In genomic region chr3:177071496-177072156, GRCh38 we compare ENCODE assay signal across 30 cellular contexts.
DNase-seq lines count a peak whose midpoint lies in the region; ATAC-seq and TF ChIP-seq lines count a peak whose summit lies in the region.
"Had no signal": no experiment of that assay in that cellular context is flagged by ENCODE, and none has a peak within 500 bp of the region (broad histone marks: within the 10 kb centered on the region; RNA-seq: fewer than 3 reads in every experiment).

No MANE protein-coding gene starts in this region.

- H3K9ac ChIP-seq in mammary epithelial cell (ENCODE audit: insufficient read depth, low read length) (no peak overlapping the region), smooth muscle cell (ENCODE audit: low read depth) (no peak overlapping the region)

- CTCF ChIA-PET in MCF 10A (lab: Yijun Ruan, JAX) (interaction anchor here (0.7 kb wide), 1 partner anchor 395 kb away, joined by 3 read pairs; no protein-coding TSS in a partner anchor), mammary epithelial cell (lab: Charles Lee; ENCODE audit: low non-redundant PET) (no interaction called here), RWPE1 (lab: Yijun Ruan, JAX) (interaction anchor here (0.6 kb wide), 1 partner anchor 87 kb away, joined by 4 read pairs; no protein-coding TSS in a partner anchor)

- dilution Hi-C loops in mammary epithelial cell (cut with HindIII; ENCODE audit: low sequenced_read_pairs): no loop called here

- H3K4me2 ChIP-seq in mammary epithelial cell (ENCODE audit: insufficient read depth, low read depth, low read length): no peak overlapping the region
- H3K4me2 ChIP-seq in hepatocyte: no peak overlapping the region
- no peak overlapping the region for H3K4me2 ChIP-seq in smooth muscle cell

- no TSS peak for BruUV-seq in MCF 10A (replicated peaks; lab: Mats Ljungman, UMichigan)
- no TSS peak for BruUV-seq in mammary epithelial cell (replicated peaks; lab: Mats Ljungman, UMichigan)

- H4K20me1 ChIP-seq in mammary epithelial cell (ENCODE audit: insufficient read depth, low read length) (no peaks in the 10 kb centered on the region), hepatocyte (ENCODE audit: insufficient read depth, poor library complexity, severe bottlenecking) (peaks cover 48% of the 10 kb centered on the region), smooth muscle cell (ENCODE audit: low read depth) (peaks cover 100% of the 10 kb centered on the region)

- no peak for ATAC-seq in GM19395 (IDR thresholded peaks at IDR 0.05; ENCODE audit: unreplicated experiment)
- ATAC-seq: activated CD8-positive, alpha-beta memory T cell treated with anti-CD3 and anti-CD28 coated beads, Interleukin-2, amount 10 ng/mL, durations not matched to agents 7 days and 5 days; activated T-cell treated with anti-CD3 and anti-CD28 coated beads, Interleukin-2, amount 50 U/mL, for 72 hours; HepG2; left lobe of liver; Panc1 had no signal

- H3K4me1 ChIP-seq in mammary epithelial cell (ENCODE audit: insufficient read depth, low read length) (no peaks in the 10 kb centered on the region), hepatocyte (ENCODE audit: insufficient read depth) (no peaks in the 10 kb centered on the region), smooth muscle cell (ENCODE audit: low read depth) (peaks cover 4% of the 10 kb centered on the region)
- H3K4me1 ChIP-seq: breast epithelium had no signal

- peak overlapping the region; percentile 67 for H3K27ac Mint-ChIP-seq in MCF 10A (ENCODE audit: low read depth, unreplicated experiment)
- H3K27ac Mint-ChIP-seq: activated CD8-positive, alpha-beta memory T cell treated with anti-CD3 and anti-CD28 coated beads, Interleukin-2, amount 10 ng/mL, durations not matched to agents 7 days and 5 days; activated T-cell treated with anti-CD3 and anti-CD28 coated beads, Interleukin-2, amount 50 U/mL, for 72 hours; memory B cell had no signal

- peaks cover 3% of the 10 kb centered on the region for H3K36me3 ChIP-seq in mammary epithelial cell (ENCODE audit: insufficient read depth, low read length)
- H3K36me3 ChIP-seq in hepatocyte (replicated peaks; ENCODE audit: insufficient read depth, low read depth): no peaks in the 10 kb centered on the region
- H3K36me3 ChIP-seq in smooth muscle cell (ENCODE audit: low read depth): no peaks in the 10 kb centered on the region
- H3K36me3 ChIP-seq: breast epithelium, sigmoid colon had no signal

- intact Hi-C loops in MCF 10A (cut with micrococcal nuclease): no loop called here
- intact Hi-C loops in mammary epithelial cell (cut with micrococcal nuclease): no loop called here

- peaks cover 5% of the 10 kb centered on the region for H3K36me3 Mint-ChIP-seq in MCF 10A (ENCODE audit: insufficient read depth, unreplicated experiment)

- no peaks in the 10 kb centered on the region for H3K9me2 ChIP-seq in hepatocyte (replicated peaks; ENCODE audit: insufficient read depth)

- POLR2A ChIA-PET in MCF 10A (lab: Yijun Ruan, JAX) (interaction anchor here (1.2 kb wide), 1 partner anchor 85 kb away, joined by 3 read pairs; no protein-coding TSS in a partner anchor), RWPE1 (lab: Yijun Ruan, JAX; ENCODE audit: low non-redundant PET) (no interaction called here)

- H3K27me3 Mint-ChIP-seq in MCF 10A (ENCODE audit: insufficient read depth, unreplicated experiment): no peaks in the 10 kb centered on the region
- H3K27me3 Mint-ChIP-seq: activated CD8-positive, alpha-beta memory T cell treated with anti-CD3 and anti-CD28 coated beads, Interleukin-2, amount 10 ng/mL, durations not matched to agents 7 days and 5 days; memory B cell had no signal

- H2AFZ ChIP-seq in mammary epithelial cell (ENCODE audit: low read depth, low read length): no peak overlapping the region
- H2AFZ ChIP-seq in hepatocyte: no peak overlapping the region
- no peak overlapping the region for H2AFZ ChIP-seq in smooth muscle cell (ENCODE audit: low read depth)

- no peak overlapping the region for H3K4me3 ChIP-seq in mammary epithelial cell (replicated peaks in 1 of 3; ENCODE audit: insufficient read depth in 1 of 3, low read depth in 2 of 3, low read length in 3 of 3)
- no peak overlapping the region for H3K4me3 ChIP-seq in hepatocyte
- H3K4me3 ChIP-seq in smooth muscle cell: no peak overlapping the region
- H3K4me3 ChIP-seq in foreskin fibroblast (ENCODE audit: low read depth in 1 of 2, low read length in 2 of 2): no peak overlapping the region
- H3K4me3 ChIP-seq: breast epithelium, sigmoid colon, tibial nerve had no signal

- peaks cover 30% of the 10 kb centered on the region for H3K4me1 Mint-ChIP-seq in MCF 10A (ENCODE audit: insufficient read depth, unreplicated experiment)

- WGBS in mammary epithelial cell (ENCODE audit: low coverage, missing lambda C conversion rate): 87% methylated on average over 4 of the region's 4 CpGs
- 67% methylated on average over 4 of the region's 4 CpGs for WGBS in hepatocyte (ENCODE audit: low lambda C conversion rate, missing lambda C conversion rate)
- WGBS in smooth muscle cell (ENCODE audit: low lambda C conversion rate): 74% methylated on average over 4 of the region's 4 CpGs

- TF ChIP-seq CTCF in MCF 10A (IDR thresholded peaks at IDR 0.05; ENCODE audit: unreplicated experiment) (no peak), mammary epithelial cell (conservative IDR thresholded peaks at IDR 0.05 in 1 of 2, IDR thresholded peaks at IDR 0.05 in 1 of 2; ENCODE audit: extremely low read depth in 1 of 2, insufficient read depth in 1 of 2, low read depth in 1 of 2, low read length in 2 of 2) (no peak), RWPE1 (conservative IDR thresholded peaks at IDR 0.05; ENCODE audit: low read depth) (no peak), hepatocyte (IDR thresholded peaks at IDR 0.05; ENCODE audit: poor library complexity) (no peak), smooth muscle cell (IDR thresholded peaks at IDR 0.05; ENCODE audit: borderline replicate concordance, insufficient read depth, poor library complexity, severe bottlenecking) (no peak), foreskin fibroblast (IDR thresholded peaks at IDR 0.05; ENCODE audit: low read depth, low read length) (no peak)

- H3K27ac ChIP-seq in mammary epithelial cell (ENCODE audit: insufficient read depth, low read depth, low read length): no peak overlapping the region
- no peak overlapping the region for H3K27ac ChIP-seq in RWPE1
- no peak overlapping the region for H3K27ac ChIP-seq in hepatocyte
- H3K27ac ChIP-seq in smooth muscle cell (ENCODE audit: low read depth): peak overlapping the region; percentile 27
- H3K27ac ChIP-seq: breast epithelium, sigmoid colon, tibial nerve had no signal

- H3K4me3 Mint-ChIP-seq in MCF 10A (ENCODE audit: unreplicated experiment): no peak overlapping the region
- H3K4me3 Mint-ChIP-seq: activated CD8-positive, alpha-beta memory T cell treated with anti-CD3 and anti-CD28 coated beads, Interleukin-2, amount 10 ng/mL, durations not matched to agents 7 days and 5 days; activated T-cell treated with anti-CD3 and anti-CD28 coated beads, Interleukin-2, amount 50 U/mL, for 72 hours; H9; memory B cell had no signal

- in situ Hi-C loops in mammary epithelial cell (cut with MboI; ENCODE audit: low sequenced_read_pairs in 2 of 2): loop anchor here in 1 of 2 donors (25.0 kb wide), 1 partner anchor 716 kb away; no protein-coding TSS in a partner anchor

- no peaks in the 10 kb centered on the region for H3K9me3 Mint-ChIP-seq in MCF 10A (ENCODE audit: unreplicated experiment)
- H3K9me3 Mint-ChIP-seq: activated T-cell treated with anti-CD3 and anti-CD28 coated beads, Interleukin-2, amount 50 U/mL, for 72 hours; H9; memory B cell had no signal

- DNase-seq in MCF 10A (ENCODE audit: unreplicated experiment) (peak; percentile 25), mammary epithelial cell (no peak), RWPE1 (ENCODE audit: low spot score) (peak; percentile 21), hepatocyte (ENCODE audit: low spot score) (peak; percentile 11), smooth muscle cell (lab: John Stamatoyannopoulos, UW; ENCODE audit: unreplicated experiment) (no peak), A172 (ENCODE audit: low spot score) (no peak), foreskin fibroblast (no peak)
- DNase-seq: activated CD4-positive, alpha-beta T cell treated with anti-CD3 and anti-CD28 coated beads for 4 hours; activated CD8-positive, alpha-beta memory T cell treated with anti-CD3 and anti-CD28 coated beads, Interleukin-2, amount 10 ng/mL, durations not matched to agents 7 days and 5 days; activated naive CD4-positive, alpha-beta T cell; activated T-cell treated with anti-CD3 and anti-CD28 coated beads, Interleukin-2, amount 50 U/mL, for 72 hours; H9; NCI-H1417 treated with DMSO at 0.1 percent for 48 hours; NCI-H2081; NCI-H2227 treated with DMSO at 0.1 percent for 48 hours; NCI-H526; NK-92 treated with Interleukin-12 subunit alpha and Interleukin-12 subunit beta, amount 100 ng/mL, for 24 hours; SHP77 treated with DMSO at 0.1 percent for 48 hours; sigmoid colon; stimulated activated CD4-positive, alpha-beta T cell treated with anti-CD3 and anti-CD28 coated beads, Interleukin-15, amount 100 ng/mL, for 24 hours; stimulated activated CD4-positive, alpha-beta T cell treated with anti-CD3 and anti-CD28 coated beads, Interleukin-4, amount 100 ng/mL, for 4 hours; SW 1271; T-helper 9 cell had no signal

- no peaks in the 10 kb centered on the region for H3K9me3 ChIP-seq in mammary epithelial cell (replicated peaks; ENCODE audit: insufficient read depth, low read length)
- H3K9me3 ChIP-seq in hepatocyte (ENCODE audit: low read depth): no peaks in the 10 kb centered on the region
- no peaks in the 10 kb centered on the region for H3K9me3 ChIP-seq in smooth muscle cell (replicated peaks; ENCODE audit: low read depth)
- H3K9me3 ChIP-seq: breast epithelium, sigmoid colon, tibial nerve had no signal

- no peaks in the 10 kb centered on the region for H3F3A ChIP-seq in smooth muscle cell (ENCODE audit: low read depth)

- H3K79me2 ChIP-seq in mammary epithelial cell (ENCODE audit: insufficient read depth, low read length): peaks cover 98% of the 10 kb centered on the region
- H3K79me2 ChIP-seq in hepatocyte: peaks cover 100% of the 10 kb centered on the region
- peaks cover 99% of the 10 kb centered on the region for H3K79me2 ChIP-seq in smooth muscle cell (ENCODE audit: low read depth)

- H3K27me3 ChIP-seq in mammary epithelial cell (ENCODE audit: insufficient read depth, low read length) (no peaks in the 10 kb centered on the region), hepatocyte (no peaks in the 10 kb centered on the region), smooth muscle cell (ENCODE audit: low read depth) (no peaks in the 10 kb centered on the region)
- H3K27me3 ChIP-seq: breast epithelium, sigmoid colon, tibial nerve had no signal

Comparison
In these comparisons a context has a peak if more than half of its experiments do, and no peak if none do; other contexts are left out.
1. DNase-seq: peak in MCF 10A (single experiment), RWPE1 (single experiment) and hepatocyte (single experiment); none in mammary epithelial cell (single experiment), smooth muscle cell (single experiment), A172 (single experiment) and foreskin fibroblast (0 of 2).